Comparison of ENCODE assay signal across 29 cellular contexts in the genomic region with DNA sequence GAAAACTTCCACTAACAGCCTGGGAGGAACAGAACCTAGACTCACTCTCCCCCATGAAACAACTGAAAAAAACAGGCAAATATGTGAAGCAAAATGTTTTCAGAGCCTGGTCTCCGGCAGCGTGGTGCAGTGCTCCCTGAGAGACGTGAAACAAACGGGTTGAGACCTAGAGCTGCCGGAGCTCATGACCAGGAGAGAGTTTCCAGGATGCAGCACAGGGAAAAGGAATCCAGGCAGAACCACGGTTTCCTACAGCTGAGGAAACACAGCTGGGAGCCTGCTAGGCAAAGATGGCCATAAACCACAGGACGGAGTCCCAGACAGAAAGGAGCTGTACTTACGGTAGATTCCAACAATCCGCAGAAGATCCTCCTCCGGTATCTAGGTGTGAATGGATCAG. TPM values are rescaled to one million over a fixed set of nuclear protein-coding genes. Genes with fewer than 3 reads are reported as not detected.
A peak's percentile ranks its signal among the peaks of the same experiment; 100 is the strongest.
DNase-seq lines count a peak whose midpoint lies in the region; ATAC-seq and TF ChIP-seq lines count a peak whose summit lies in the region.
"Had no signal": no experiment of that assay in that cellular context is flagged by ENCODE, and none has a peak within 500 bp of the region (broad histone marks: within the 10 kb centered on the region; RNA-seq: fewer than 3 reads in every experiment).

No MANE protein-coding gene starts in this region.

- CTCF ChIA-PET in mammary epithelial cell (lab: Charles Lee; ENCODE audit: low non-redundant PET) = no interaction called here

- H3K36me3 ChIP-seq in WERI-Rb-1 = no peaks in the 10 kb centered on the region
- H3K36me3 ChIP-seq in lower lobe of right lung = no peaks in the 10 kb centered on the region
- H3K36me3 ChIP-seq in testis (ENCODE audit: low read depth, missing control alignments) = no peaks in the 10 kb centered on the region
- no peaks in the 10 kb centered on the region for H3K36me3 ChIP-seq in BE2C
- no peaks in the 10 kb centered on the region for H3K36me3 ChIP-seq in mammary epithelial cell (ENCODE audit: insufficient read depth, low read length)
- H3K36me3 ChIP-seq: adrenal gland, brain microvascular endothelial cell, esophagus squamous epithelium, HAP-1, right lobe of liver had no signal

- ATAC-seq in lower lobe of right lung = peak; percentile 7 to 21
- no peak for ATAC-seq in HG03469 (IDR thresholded peaks at IDR 0.05; ENCODE audit: unreplicated experiment)
- ATAC-seq: left lobe of liver; right lobe of liver; stimulated activated memory B cell treated with anti-CD40 and anti-IgM and Interleukin-4, amounts not matched to agents 10 μg/mL and 1 μg/mL and 100 μg/mL, for 72 hours; WTC11 had no signal

- no peak overlapping the region for H3K27ac ChIP-seq in WERI-Rb-1
- no peak overlapping the region for H3K27ac ChIP-seq in coronary artery
- H3K27ac ChIP-seq in lower lobe of right lung = peak overlapping the region; percentile 64
- peak overlapping the region in 1 of 2 donors; percentile 58 for H3K27ac ChIP-seq in testis
- no peak overlapping the region for H3K27ac ChIP-seq in mammary epithelial cell (ENCODE audit: insufficient read depth, low read depth, low read length)
- H3K27ac ChIP-seq: brain microvascular endothelial cell, C4-2B, esophagus squamous epithelium, parathyroid adenoma, right lobe of liver had no signal

- TF ChIP-seq POLR2A in testis (IDR thresholded peaks at IDR 0.05) = no peak

- 49 to 63% methylated on average over 10 of the region's 10 CpGs for WGBS in testis, 2 donors
- 85% methylated on average over 10 of the region's 10 CpGs for WGBS in mammary epithelial cell (ENCODE audit: low coverage, missing lambda C conversion rate)

- H3K4me3 ChIP-seq in WERI-Rb-1 (ENCODE audit: low read depth, low read length) (no peak overlapping the region), coronary artery (no peak overlapping the region), lower lobe of right lung (peak overlapping the region; percentile 47), testis (peak overlapping the region; percentile 24 to 35), BE2C (ENCODE audit: low read depth, low read length) (no peak overlapping the region), mammary epithelial cell (replicated peaks in 1 of 3; ENCODE audit: insufficient read depth in 1 of 3, low read depth in 2 of 3, low read length in 3 of 3) (no peak overlapping the region)
- H3K4me3 ChIP-seq: adrenal gland, esophagus squamous epithelium, HAP-1, right lobe of liver had no signal

- BruUV-seq in mammary epithelial cell (replicated peaks; lab: Mats Ljungman, UMichigan) = no TSS peak

- dilution Hi-C loops in mammary epithelial cell (cut with HindIII; ENCODE audit: low sequenced_read_pairs) = no loop called here

- H3K9me3 ChIP-seq in WERI-Rb-1 (ENCODE audit: severe bottlenecking) (peaks cover 5% of the 10 kb centered on the region), lower lobe of right lung (no peaks in the 10 kb centered on the region), testis (no peaks in the 10 kb centered on the region), BE2C (no peaks in the 10 kb centered on the region), mammary epithelial cell (replicated peaks; ENCODE audit: insufficient read depth, low read length) (no peaks in the 10 kb centered on the region)
- H3K9me3 ChIP-seq: adrenal gland, esophagus squamous epithelium, HAP-1, right lobe of liver had no signal

- H4K20me1 ChIP-seq in mammary epithelial cell (ENCODE audit: insufficient read depth, low read length) = no peaks in the 10 kb centered on the region

- DNase-seq in WERI-Rb-1 = peak; percentile 1
- DNase-seq in coronary artery (ENCODE audit: low spot score) = peak; percentile 57
- DNase-seq in lower lobe of right lung = no peak
- no peak for DNase-seq in testis
- no peak for DNase-seq in BE2C
- DNase-seq in mammary epithelial cell = no peak
- no peak for DNase-seq in SW 1271 (lab: John Stamatoyannopoulos, UW)
- DNase-seq: activated CD4-positive, alpha-beta T cell treated with anti-CD3 and anti-CD28 coated beads, Interleukin-2, amount 10 ng/mL, durations not matched to agents 7 days and 5 days; activated naive CD4-positive, alpha-beta T cell treated with anti-CD3 and anti-CD28 coated beads for 36 hours; brain microvascular endothelial cell; cortex of kidney; esophagus squamous epithelium; foreskin melanocyte; KBM-7; NCI-H1105; NCI-H1930; NCI-H526 treated with DMSO at 0.1 percent for 48 hours; nephron progenitor cell; stimulated activated CD4-positive, alpha-beta T cell treated with anti-CD3 and anti-CD28 coated beads, Interleukin-4, amount 100 ng/mL, for 4 hours; T1000 had no signal

- TF ChIP-seq CTCF in WERI-Rb-1 (IDR thresholded peaks at IDR 0.05; ENCODE audit: low read depth, low read length) (no peak), coronary artery (IDR thresholded peaks at IDR 0.05) (no peak), lower lobe of right lung (IDR thresholded peaks at IDR 0.05) (no peak), testis (IDR thresholded peaks at IDR 0.05) (no peak), BE2C (IDR thresholded peaks at IDR 0.05; ENCODE audit: low read depth, low read length) (no peak), mammary epithelial cell (conservative IDR thresholded peaks at IDR 0.05 in 1 of 2, IDR thresholded peaks at IDR 0.05 in 1 of 2; ENCODE audit: extremely low read depth in 1 of 2, insufficient read depth in 1 of 2, low read depth in 1 of 2, low read length in 2 of 2) (no peak)

- no peaks in the 10 kb centered on the region for H3K27me3 ChIP-seq in WERI-Rb-1 (ENCODE audit: insufficient read depth, low read depth, severe bottlenecking)
- H3K27me3 ChIP-seq in lower lobe of right lung (ENCODE audit: low read depth) = no peaks in the 10 kb centered on the region
- H3K27me3 ChIP-seq in testis = no peaks in the 10 kb centered on the region
- H3K27me3 ChIP-seq in BE2C = no peaks in the 10 kb centered on the region
- H3K27me3 ChIP-seq in mammary epithelial cell (ENCODE audit: insufficient read depth, low read length) = no peaks in the 10 kb centered on the region
- H3K27me3 ChIP-seq: adrenal gland, brain microvascular endothelial cell had no signal

- H3K4me1 ChIP-seq in lower lobe of right lung (no peaks in the 10 kb centered on the region), testis (no peaks in the 10 kb centered on the region), BE2C (peaks cover 3% of the 10 kb centered on the region; the same call in 1 of the 2 replicates), mammary epithelial cell (ENCODE audit: insufficient read depth, low read length) (no peaks in the 10 kb centered on the region)
- H3K4me1 ChIP-seq: adrenal gland, esophagus squamous epithelium, HAP-1, parathyroid adenoma, right lobe of liver had no signal

- in situ Hi-C loops in mammary epithelial cell (cut with MboI; ENCODE audit: low sequenced_read_pairs in 2 of 2) = no loop called here

- no peaks in the 10 kb centered on the region for H3K79me2 ChIP-seq in mammary epithelial cell (ENCODE audit: insufficient read depth, low read length)
- H3K79me2 ChIP-seq: parathyroid adenoma had no signal

- no peak overlapping the region for H3K4me2 ChIP-seq in mammary epithelial cell (ENCODE audit: insufficient read depth, low read depth, low read length)

- H2AFZ ChIP-seq in mammary epithelial cell (ENCODE audit: low read depth, low read length) = no peak overlapping the region
- H2AFZ ChIP-seq: parathyroid adenoma had no signal

- no peak overlapping the region for H3K9ac ChIP-seq in mammary epithelial cell (ENCODE audit: insufficient read depth, low read length)
- H3K9ac ChIP-seq: parathyroid adenoma had no signal

- intact Hi-C loops in lower lobe of right lung (cut with DNase I) = no loop called here
- intact Hi-C loops in testis (cut with DNase I; ENCODE audit: low total_unique reads) = no loop called here
- intact Hi-C loops in mammary epithelial cell (cut with micrococcal nuclease) = no loop called here

RNA-seq across cellular contexts. Expression of a gene that starts 20.2 kb away (rescaled TPM):
- 50.7 TPM for total RNA-seq in lower lobe of right lung
- 10 to 100 TPM; 15.7 to 17.4 TPM for total RNA-seq in testis
- 5.5 TPM for polyA plus RNA-seq in testis (ENCODE audit: insufficient read depth, low read depth, low replicate concordance)
- 63.1 TPM for polyA plus RNA-seq in BE2C (2012; ENCODE audit: insufficient read depth, insufficient read length, low read depth)
- 10 to 100 TPM in 1 of 2 donors, 1 to 10 TPM in 1; 3.7 to 15.6 TPM for total RNA-seq in mammary epithelial cell
- polyA plus RNA-seq in mammary epithelial cell = 10.7 TPM
- polyA minus RNA-seq in mammary epithelial cell = 8.7 TPM

Comparison
In these comparisons a context has a peak if more than half of its experiments do, and no peak if none do; other contexts are left out.
1. DNase-seq: peak in WERI-Rb-1 (single experiment) and coronary artery (single experiment); none in lower lobe of right lung (single experiment), testis (single experiment), BE2C (single experiment), mammary epithelial cell (single experiment) and SW 1271 (0 of 2).
2. H3K4me3 ChIP-seq: peak in lower lobe of right lung (single experiment) and testis (2 of 2); none in WERI-Rb-1 (single experiment), coronary artery (single experiment), BE2C (single experiment) and mammary epithelial cell (0 of 3).